In the genomic region with DNA sequence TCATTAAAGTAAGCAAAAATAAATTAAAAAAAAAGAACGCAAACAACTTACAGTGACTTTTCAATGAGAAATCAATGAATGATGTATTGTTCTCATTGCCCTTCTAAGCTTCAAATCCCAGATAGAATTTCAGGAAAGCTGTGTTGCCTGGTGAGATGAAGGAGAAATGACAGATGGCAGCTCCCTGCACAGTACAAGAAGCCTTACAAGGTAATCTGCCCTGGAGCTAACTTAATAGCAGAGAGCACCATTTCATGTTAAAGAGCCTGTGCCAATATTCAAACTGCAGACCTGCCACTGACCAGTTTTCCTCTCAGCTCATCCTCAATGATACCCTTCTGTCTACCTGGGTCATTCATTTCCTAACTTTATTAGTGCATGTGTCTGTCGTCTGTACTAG, we compare ENCODE assay signal across 32 cellular contexts. TPM values are rescaled to one million over a fixed set of nuclear protein-coding genes. Genes with fewer than 3 reads are reported as not detected.
"Had no signal": no experiment of that assay in that cellular context is flagged by ENCODE, and none has a peak within 500 bp of the region (broad histone marks: within the 10 kb centered on the region; RNA-seq: fewer than 3 reads in every experiment).

No MANE protein-coding gene starts in this region.

- H3K36me3 Mint-ChIP-seq: activated CD4-positive, alpha-beta memory T cell treated with anti-CD3 and anti-CD28 coated beads for 36 hours; natural killer cell; type B pancreatic cell had no signal

- H3K4me3 Mint-ChIP-seq: activated CD4-positive, alpha-beta memory T cell treated with anti-CD3 and anti-CD28 coated beads for 36 hours; activated naive CD8-positive, alpha-beta T cell treated with anti-CD3 and anti-CD28 coated beads, Interleukin-2, amount 50 U/mL, for 24 hours; activated T-helper 1 cell treated with anti-CD3 and anti-CD28 coated beads, Interleukin-12 subunit alpha, Interleukin-12 subunit beta, Interleukin-2, Interleukin-4 antibody, amounts not matched to agents 30 ng/mL and 10 ng/mL and 1 ng/mL, durations not matched to agents 14 hours and 24 hours and 36 hours; dendritic cell treated with granulocyte-macrophage colony-stimulating factor and Interleukin-4, amounts not matched to agents 40 ng/mL and 50 ng/mL, for 4 days; endodermal cell; natural killer cell; type B pancreatic cell had no signal

- ATAC-seq: activated CD4-positive, CD25-positive, alpha-beta regulatory T cell treated with anti-CD3 and anti-CD28 coated beads, Interleukin-2, amount 50 U/mL, for 24 hours; activated naive CD8-positive, alpha-beta T cell treated with anti-CD3 and anti-CD28 coated beads, Interleukin-2, amount 50 U/mL, for 24 hours; esophagus mucosa; heart left ventricle; left lung; lower lobe of right lung; natural killer cell; right lobe of liver; stimulated activated naive CD8-positive, alpha-beta T cell treated with anti-CD3 and anti-CD28 coated beads, Interleukin-15, Interleukin-2, amounts not matched to agents 100 U/mL and 50 U/mL, for 24 hours had no signal

- DNase-seq: activated CD4-positive, alpha-beta memory T cell treated with anti-CD3 and anti-CD28 coated beads for 36 hours; activated CD4-positive, alpha-beta T cell treated with anti-CD3 and anti-CD28 coated beads for 48 hours; activated CD8-positive, alpha-beta memory T cell treated with anti-CD3 and anti-CD28 coated beads, Interleukin-2, amount 50 U/mL, for 4 hours; activated gamma-delta T cell treated with Interleukin-2 at 50 U/mL for 16 hours; activated naive CD4-positive, alpha-beta T cell treated with anti-CD3 and anti-CD28 coated beads, Interleukin-2, amount 50 U/mL, for 16 hours; activated naive CD8-positive, alpha-beta T cell treated with anti-CD3 and anti-CD28 coated beads, Interleukin-2, amount 50 U/mL, for 24 hours; activated T-cell treated with anti-CD3 and anti-CD28 coated beads, Interleukin-2, amount 50 U/mL, for 1 hour; amygdala; endodermal cell; foreskin fibroblast; heart left ventricle; left lung; lower lobe of right lung; mesenchymal stem cell; natural killer cell; posterior cingulate gyrus; right lobe of liver; stimulated activated CD4-positive, alpha-beta T cell treated with anti-CD3 and anti-CD28 coated beads, Interleukin-4, amount 100 ng/mL, for 1 hour; stimulated activated naive CD8-positive, alpha-beta T cell treated with anti-CD3 and anti-CD28 coated beads, Interleukin-15, Interleukin-2, amounts not matched to agents 100 U/mL and 50 U/mL, for 24 hours; T-helper 9 cell; uterus had no signal

- H3K9me3 Mint-ChIP-seq: activated CD4-positive, alpha-beta memory T cell treated with anti-CD3 and anti-CD28 coated beads for 36 hours; activated naive CD8-positive, alpha-beta T cell treated with anti-CD3 and anti-CD28 coated beads, Interleukin-2, amount 50 U/mL, for 24 hours; activated T-helper 1 cell treated with anti-CD3 and anti-CD28 coated beads, Interleukin-12 subunit alpha, Interleukin-12 subunit beta, Interleukin-2, Interleukin-4 antibody, amounts not matched to agents 30 ng/mL and 10 ng/mL and 1 ng/mL, durations not matched to agents 14 hours and 24 hours and 36 hours; dendritic cell treated with granulocyte-macrophage colony-stimulating factor and Interleukin-4, amounts not matched to agents 40 ng/mL and 50 ng/mL, for 4 days; natural killer cell; type B pancreatic cell had no signal

- H3K4me1 Mint-ChIP-seq: activated naive CD8-positive, alpha-beta T cell treated with anti-CD3 and anti-CD28 coated beads, Interleukin-2, amount 50 U/mL, for 24 hours; natural killer cell had no signal

- H3K27me3 Mint-ChIP-seq: type B pancreatic cell had no signal

- H3K27ac Mint-ChIP-seq: activated CD4-positive, alpha-beta memory T cell treated with anti-CD3 and anti-CD28 coated beads for 36 hours; activated naive CD8-positive, alpha-beta T cell treated with anti-CD3 and anti-CD28 coated beads, Interleukin-2, amount 50 U/mL, for 24 hours; activated T-helper 1 cell treated with anti-CD3 and anti-CD28 coated beads, Interleukin-12 subunit alpha, Interleukin-12 subunit beta, Interleukin-2, Interleukin-4 antibody, amounts not matched to agents 30 ng/mL and 10 ng/mL and 1 ng/mL, durations not matched to agents 14 hours and 24 hours and 36 hours; dendritic cell treated with granulocyte-macrophage colony-stimulating factor and Interleukin-4, amounts not matched to agents 40 ng/mL and 50 ng/mL, for 4 days; endodermal cell; natural killer cell; type B pancreatic cell had no signal

RNA-seq across cellular contexts. Expression of gene GC, which starts 54.0 kb away (rescaled TPM):
- total RNA-seq: activated CD4-positive, alpha-beta memory T cell treated with anti-CD3 and anti-CD28 coated beads for 36 hours; activated CD8-positive, alpha-beta memory T cell treated with anti-CD3 and anti-CD28 coated beads for 36 hours; activated T-helper 1 cell treated with anti-CD3 and anti-CD28 coated beads, Interleukin-12 subunit alpha, Interleukin-12 subunit beta, Interleukin-2, Interleukin-4 antibody, amounts not matched to agents 30 ng/mL and 10 ng/mL and 1 ng/mL, durations not matched to agents 14 hours and 24 hours and 36 hours; kidney epithelial cell; left lung; natural killer cell; osteoblast; renal cortical epithelial cell; skeletal muscle tissue; thoracic aorta had no signal
